In genomic region chr15:51319539-51319938, GRCh38 we compare ENCODE assay signal across 25 cellular contexts. TPM values are rescaled to one million over a fixed set of nuclear protein-coding genes. Genes with fewer than 3 reads are reported as not detected.
DNase-seq lines count a peak whose midpoint lies in the region; TF ChIP-seq lines count a peak whose summit lies in the region.
"Had no signal": no experiment of that assay in that cellular context is flagged by ENCODE, and none has a peak within 500 bp of the region (broad histone marks: within the 10 kb centered on the region; RNA-seq: fewer than 3 reads in every experiment).

No MANE protein-coding gene starts in this region.

- H2AFZ ChIP-seq in hepatocyte = no peak overlapping the region

- H3K27ac ChIP-seq in coronary artery (no peak overlapping the region), hepatocyte (peak overlapping the region; percentile 9), suprapubic skin (peak overlapping the region; percentile 59)
- H3K27ac ChIP-seq: BLaER1 had no signal

- TF ChIP-seq POLR2A in suprapubic skin (IDR thresholded peaks at IDR 0.05) = no peak

- no peaks in the 10 kb centered on the region for H4K20me1 ChIP-seq in hepatocyte (ENCODE audit: insufficient read depth, poor library complexity, severe bottlenecking)
- H4K20me1 ChIP-seq: BLaER1 had no signal

- TF ChIP-seq CTCF in coronary artery (IDR thresholded peaks at IDR 0.05) = no peak
- TF ChIP-seq CTCF in hepatocyte (IDR thresholded peaks at IDR 0.05; ENCODE audit: poor library complexity) = no peak
- no peak for TF ChIP-seq CTCF in suprapubic skin (IDR thresholded peaks at IDR 0.05)

- H3K9me3 ChIP-seq in hepatocyte (ENCODE audit: low read depth) (no peaks in the 10 kb centered on the region), suprapubic skin (no peaks in the 10 kb centered on the region)
- H3K9me3 ChIP-seq: BE2C, BLaER1 had no signal

- DNase-seq in coronary artery (ENCODE audit: low spot score) (peak; percentile 8), hepatocyte (ENCODE audit: low spot score) (no peak), suprapubic skin (ENCODE audit: low spot score in 2 of 2) (no peak), NCI-H2081 treated with DMSO at 0.1 percent for 48 hours (lab: John Stamatoyannopoulos, UW) (no peak)
- DNase-seq in activated CD4-positive, alpha-beta T cell treated with anti-CD3 and anti-CD28 coated beads, Interleukin-2, amount 50 U/mL, for 48 hours = no peak
- DNase-seq: 8988T; ACHN; BE2C; C1 segment of cervical spinal cord; CD4-positive, alpha-beta memory T cell; CD4-positive, CD25-positive, alpha-beta regulatory T cell; CD8-positive, alpha-beta memory T cell; DMS 273 treated with DMSO at 0.1 percent for 48 hours; DMS153; DMS53; DMS79; DND-41; EL; GDM1 had no signal

- no peak for TF ChIP-seq EP300 in suprapubic skin (IDR thresholded peaks at IDR 0.05)

- H3K79me2 ChIP-seq in hepatocyte = no peaks in the 10 kb centered on the region

- 59% methylated on average over 2 of the region's 2 CpGs for WGBS in hepatocyte (ENCODE audit: low lambda C conversion rate, missing lambda C conversion rate)
- WGBS in suprapubic skin = 60% methylated on average over 2 of the region's 2 CpGs

- no peaks in the 10 kb centered on the region for H3K36me3 ChIP-seq in hepatocyte (replicated peaks; ENCODE audit: insufficient read depth, low read depth)
- H3K36me3 ChIP-seq in suprapubic skin = no peaks in the 10 kb centered on the region
- H3K36me3 ChIP-seq: BE2C, BLaER1 had no signal

- H3K4me1 ChIP-seq in hepatocyte (ENCODE audit: insufficient read depth) (peaks cover 20% of the 10 kb centered on the region), suprapubic skin (peaks cover 11% of the 10 kb centered on the region)
- H3K4me1 ChIP-seq: BE2C, BLaER1 had no signal

- no peaks in the 10 kb centered on the region for H3K27me3 ChIP-seq in hepatocyte
- H3K27me3 ChIP-seq in suprapubic skin = no peaks in the 10 kb centered on the region
- H3K27me3 ChIP-seq: BE2C, BLaER1 had no signal

- H3K4me2 ChIP-seq in hepatocyte = no peak overlapping the region
- H3K4me2 ChIP-seq: BLaER1 had no signal

- no peak overlapping the region for H3K4me3 ChIP-seq in coronary artery
- H3K4me3 ChIP-seq in hepatocyte = no peak overlapping the region
- H3K4me3 ChIP-seq in suprapubic skin = no peak overlapping the region
- H3K4me3 ChIP-seq: BLaER1, GM12878 had no signal

- H3K9me2 ChIP-seq in hepatocyte (replicated peaks; ENCODE audit: insufficient read depth) = no peaks in the 10 kb centered on the region

RNA-seq across cellular contexts. Expression of gene CYP19A1, which starts 18.9 kb away (rescaled TPM):
- total RNA-seq in hepatocyte (35.4 and 38.1 TPM in 2 replicates), suprapubic skin (1 to 10 TPM; 2.7 to 6.8 (median 5.6) TPM)
- polyA plus RNA-seq in hepatocyte = 1.4 and 3.5 TPM in 2 replicates
- total RNA-seq: CD4-positive, alpha-beta memory T cell; CD8-positive, alpha-beta memory T cell; G401 had no signal
- polyA plus RNA-seq: AG04450; CD14-positive monocyte; CD4-positive, alpha-beta memory T cell; CD4-positive, CD25-positive, alpha-beta regulatory T cell; CD8-positive, alpha-beta memory T cell had no signal

RNA-seq across cellular contexts. Expression of gene GLDN, which starts 21.9 kb away (rescaled TPM):
- total RNA-seq in hepatocyte (0.92 and 1.8 TPM in 2 replicates), suprapubic skin (1 to 10 TPM; 4.2 to 6.0 (median 4.7) TPM)
- 0.07 and 0.68 TPM in 2 replicates for polyA plus RNA-seq in hepatocyte
- total RNA-seq: A673; CD4-positive, alpha-beta memory T cell; CD4-positive, CD25-positive, alpha-beta regulatory T cell; CD8-positive, alpha-beta memory T cell; G401 had no signal
- polyA plus RNA-seq: CD14-positive monocyte; CD4-positive, alpha-beta memory T cell; CD4-positive, CD25-positive, alpha-beta regulatory T cell; CD8-positive, alpha-beta memory T cell; GM12878 had no signal

Comparison
In these comparisons a context has a peak if more than half of its experiments do, and no peak if none do; other contexts are left out.
1. H3K27ac ChIP-seq: peak in hepatocyte (single experiment) and suprapubic skin (single experiment); none in coronary artery (0 of 2).